Comparison of ENCODE assay signal across 26 cellular contexts in genomic region chr22:24405631-24406321, GRCh38. TPM values are rescaled to one million over a fixed set of nuclear protein-coding genes. Genes with fewer than 3 reads are reported as not detected.
A peak's percentile ranks its signal among the peaks of the same experiment; 100 is the strongest.
DNase-seq lines count a peak whose midpoint lies in the region; ATAC-seq and TF ChIP-seq lines count a peak whose summit lies in the region.
"Had no signal": no experiment of that assay in that cellular context is flagged by ENCODE, and none has a peak within 500 bp of the region (broad histone marks: within the 10 kb centered on the region; RNA-seq: fewer than 3 reads in every experiment).

No MANE protein-coding gene starts in this region.

- H3K9ac ChIP-seq in trophoblast cell (ENCODE audit: low read length): no peak overlapping the region

- no peak overlapping the region for H2BK120ac ChIP-seq in trophoblast cell (ENCODE audit: insufficient read depth, low read length, poor library complexity)

- H3K4me1 ChIP-seq in trophoblast cell (ENCODE audit: control insufficient read depth in 1 of 2, insufficient read depth in 2 of 2, low read length in 2 of 2): peaks cover 26 to 27% of the 10 kb centered on the region in 2 experiments

- no peak overlapping the region for H3K23ac ChIP-seq in trophoblast cell (ENCODE audit: low read length)

- H2AFZ ChIP-seq in trophoblast cell (ENCODE audit: insufficient read depth, low read length, poor library complexity): no peak overlapping the region

- H3K9me3 ChIP-seq in trophoblast cell (ENCODE audit: insufficient read depth, low read depth, low read length): no peaks in the 10 kb centered on the region
- H3K9me3 ChIP-seq: heart left ventricle, left ventricle myocardium inferior had no signal

- H3K79me2 ChIP-seq in trophoblast cell (ENCODE audit: control insufficient read depth, insufficient read depth, low read length, poor library complexity): no peaks in the 10 kb centered on the region

- H3K18ac ChIP-seq in trophoblast cell (ENCODE audit: low read length): peak overlapping the region; percentile 8

- H4K12ac ChIP-seq in trophoblast cell (ENCODE audit: low read depth, low read length): no peak overlapping the region

- no peak overlapping the region for H4K8ac ChIP-seq in trophoblast cell (ENCODE audit: low read depth, low read length)

- H3K27ac Mint-ChIP-seq in activated CD4-positive, alpha-beta T cell treated with anti-CD3 and anti-CD28 coated beads for 36 hours: peak overlapping the region; percentile 14
- H3K27ac Mint-ChIP-seq in IgD-negative memory B cell (peak overlapping the region in 2 of 3 donors; percentile 39 to 65), endothelial cell (ENCODE audit: unreplicated experiment) (peak overlapping the region; percentile 82)
- H3K27ac Mint-ChIP-seq: activated naive CD8-positive, alpha-beta T cell treated with anti-CD3 and anti-CD28 coated beads, Interleukin-2, amount 50 U/mL, for 24 hours had no signal

- peaks cover 55% of the 10 kb centered on the region for H3K4me1 Mint-ChIP-seq in activated CD4-positive, alpha-beta T cell treated with anti-CD3 and anti-CD28 coated beads for 36 hours
- peaks cover 15 to 25% (median 22%) of the 10 kb centered on the region in 3 donors for H3K4me1 Mint-ChIP-seq in IgD-negative memory B cell
- peaks cover 41% of the 10 kb centered on the region for H3K4me1 Mint-ChIP-seq in endothelial cell (ENCODE audit: unreplicated experiment)

- no peak overlapping the region for H3K4me3 ChIP-seq in trophoblast cell (ENCODE audit: low read depth, low read length)
- H3K4me3 ChIP-seq: heart left ventricle, left ventricle myocardium inferior, SK-N-MC had no signal

- no peak overlapping the region for H3K4me3 Mint-ChIP-seq in activated CD4-positive, alpha-beta T cell treated with anti-CD3 and anti-CD28 coated beads for 36 hours
- H3K4me3 Mint-ChIP-seq in IgD-negative memory B cell: no peak overlapping the region
- H3K4me3 Mint-ChIP-seq in endothelial cell (ENCODE audit: unreplicated experiment): no peak overlapping the region
- H3K4me3 Mint-ChIP-seq: activated naive CD8-positive, alpha-beta T cell treated with anti-CD3 and anti-CD28 coated beads, Interleukin-2, amount 50 U/mL, for 24 hours; activated T-cell treated with anti-CD3 and anti-CD28 coated beads, Interleukin-2, amount 50 U/mL, for 4 hours; CD14-positive monocyte; effector memory CD8-positive, alpha-beta T cell had no signal

- no CpG with 5 or more reads among the region's 12 CpGs for WGBS in trophoblast cell (ENCODE audit: extremely low coverage, insufficient coverage, insufficient read length)

- H3K36me3 ChIP-seq in trophoblast cell (ENCODE audit: control insufficient read depth in 1 of 2, insufficient read depth in 2 of 2, low read length in 2 of 2): peaks cover 14 to 18% of the 10 kb centered on the region in 2 experiments

- CTCF ChIA-PET in activated CD4-positive, alpha-beta T cell treated with anti-CD3 and anti-CD28 coated beads for 36 hours (lab: Charles Lee): interaction anchor here (0.6 to 1.9 kb wide), 8 partner anchors 12 to 101 kb away, joined by 3 to 6 read pairs (median 4); no protein-coding TSS in a partner anchor

- H3K36me3 Mint-ChIP-seq in activated CD4-positive, alpha-beta T cell treated with anti-CD3 and anti-CD28 coated beads for 36 hours (ENCODE audit: low read depth): peaks cover 13% of the 10 kb centered on the region
- H3K36me3 Mint-ChIP-seq in IgD-negative memory B cell (peaks cover 7% of the 10 kb centered on the region), endothelial cell (ENCODE audit: low read depth, unreplicated experiment) (peaks cover 49% of the 10 kb centered on the region)

- DNase-seq in activated CD4-positive, alpha-beta T cell treated with anti-CD3 and anti-CD28 coated beads for 36 hours: peak; percentile 4
- no peak for DNase-seq in activated CD4-positive, alpha-beta T cell treated with anti-CD3 and anti-CD28 coated beads for 48 hours
- DNase-seq in endothelial cell (ENCODE audit: low spot score) (no peak), trophoblast cell (no peak), germinal center (ENCODE audit: low spot score) (no peak), GM20000 (ENCODE audit: low spot score) (no peak)
- DNase-seq: activated naive CD8-positive, alpha-beta T cell treated with anti-CD3 and anti-CD28 coated beads, Interleukin-2, amount 50 U/mL, for 24 hours; activated T-cell treated with anti-CD3 and anti-CD28 coated beads, Interleukin-2, amount 50 U/mL, for 4 hours; caudate nucleus; cortex of kidney; DMS79 treated with DMSO at 0.1 percent for 48 hours; effector memory CD8-positive, alpha-beta T cell; GF-D8; heart left ventricle; left ventricle myocardium inferior; NCI-H2081; NCI-H526; NK-92 treated with Interleukin-12 subunit alpha and Interleukin-12 subunit beta, amount 100 ng/mL, for 24 hours; stimulated activated CD4-positive, alpha-beta T cell treated with anti-CD3 and anti-CD28 coated beads, Interleukin-4, amount 100 ng/mL, for 24 hours; stimulated activated naive CD4-positive, alpha-beta T cell had no signal

- no peak overlapping the region for H2AK5ac ChIP-seq in trophoblast cell (ENCODE audit: low read length)

- intact Hi-C loops in activated CD4-positive, alpha-beta T cell treated with anti-CD3 and anti-CD28 coated beads for 36 hours (cut with DNase I, micrococcal nuclease): no loop called here

- H3K27me3 ChIP-seq in trophoblast cell (ENCODE audit: insufficient read depth, low read length): no peaks in the 10 kb centered on the region
- H3K27me3 ChIP-seq: heart left ventricle had no signal

- H3K27ac ChIP-seq in trophoblast cell (ENCODE audit: low read depth, low read length): no peak overlapping the region
- H3K27ac ChIP-seq: 22Rv1, SK-N-MC had no signal

- ATAC-seq in activated CD4-positive, alpha-beta T cell treated with anti-CD3 and anti-CD28 coated beads for 36 hours: no peak
- ATAC-seq in HG02798 (IDR thresholded peaks at IDR 0.05; ENCODE audit: poor library complexity, unreplicated experiment): no peak
- ATAC-seq: activated naive CD8-positive, alpha-beta T cell treated with anti-CD3 and anti-CD28 coated beads, Interleukin-2, amount 50 U/mL, for 24 hours; activated T-cell treated with anti-CD3 and anti-CD28 coated beads, Interleukin-2, amount 50 U/mL, for 4 hours; effector memory CD8-positive, alpha-beta T cell; esophagus mucosa; heart left ventricle had no signal

- no peaks in the 10 kb centered on the region for H3K79me1 ChIP-seq in trophoblast cell (ENCODE audit: low read length)

- no peak overlapping the region for H4K91ac ChIP-seq in trophoblast cell (ENCODE audit: low read depth, low read length)

- TF ChIP-seq CTCF in endothelial cell (IDR thresholded peaks at IDR 0.05; ENCODE audit: unreplicated experiment) (no peak), GM20000 (IDR thresholded peaks at IDR 0.05; ENCODE audit: extremely low read depth, missing control alignments) (no peak)

- POLR2A ChIA-PET in activated CD4-positive, alpha-beta T cell treated with anti-CD3 and anti-CD28 coated beads for 36 hours (lab: Charles Lee): no interaction called here

- no peak overlapping the region for H2BK12ac ChIP-seq in trophoblast cell (ENCODE audit: low read length)

- H2BK5ac ChIP-seq in trophoblast cell (ENCODE audit: low read depth, low read length, poor library complexity): no peak overlapping the region

- H3K9me3 Mint-ChIP-seq in activated CD4-positive, alpha-beta T cell treated with anti-CD3 and anti-CD28 coated beads for 36 hours (ENCODE audit: low read depth): no peaks in the 10 kb centered on the region
- H3K9me3 Mint-ChIP-seq in IgD-negative memory B cell (no peaks in the 10 kb centered on the region), endothelial cell (ENCODE audit: unreplicated experiment) (no peaks in the 10 kb centered on the region)
- H3K9me3 Mint-ChIP-seq: activated naive CD8-positive, alpha-beta T cell treated with anti-CD3 and anti-CD28 coated beads, Interleukin-2, amount 50 U/mL, for 24 hours; activated T-cell treated with anti-CD3 and anti-CD28 coated beads, Interleukin-2, amount 50 U/mL, for 4 hours; effector memory CD8-positive, alpha-beta T cell had no signal

- no peaks in the 10 kb centered on the region for H3K27me3 Mint-ChIP-seq in activated CD4-positive, alpha-beta T cell treated with anti-CD3 and anti-CD28 coated beads for 36 hours
- H3K27me3 Mint-ChIP-seq in IgD-negative memory B cell (no peaks in the 10 kb centered on the region), endothelial cell (ENCODE audit: unreplicated experiment) (peaks cover 9% of the 10 kb centered on the region)
- H3K27me3 Mint-ChIP-seq: activated naive CD8-positive, alpha-beta T cell treated with anti-CD3 and anti-CD28 coated beads, Interleukin-2, amount 50 U/mL, for 24 hours; effector memory CD8-positive, alpha-beta T cell had no signal

- H3K4ac ChIP-seq in trophoblast cell (ENCODE audit: low read depth, low read length): no peak overlapping the region

- H3K4me2 ChIP-seq in trophoblast cell (ENCODE audit: low read length): no peak overlapping the region

- H3K14ac ChIP-seq in trophoblast cell (ENCODE audit: low read length): no peak overlapping the region

RNA-seq across cellular contexts. Expression of gene ADORA2A, which starts 21.6 kb away (rescaled TPM):
- 10 to 100 TPM; 30.6 to 31.3 TPM for total RNA-seq in activated CD4-positive, alpha-beta T cell treated with anti-CD3 and anti-CD28 coated beads for 36 hours
- polyA plus RNA-seq in IgD-negative memory B cell: 26.6 TPM
- total RNA-seq in endothelial cell (ENCODE audit: unreplicated experiment): 18.5 TPM
- polyA plus RNA-seq in trophoblast cell (2013): 2.0 and 2.6 TPM in 2 replicates
- total RNA-seq: esophagus mucosa had no signal

Comparison
In these comparisons a context has a peak if more than half of its experiments do, and no peak if none do; other contexts are left out.
1. H3K27ac Mint-ChIP-seq: peak in every context shown above with its lines; median percentile 82 in endothelial cell; 52 in IgD-negative memory B cell; 14 in activated CD4-positive, alpha-beta T cell treated with anti-CD3 and anti-CD28 coated beads for 36 hours.